ENCODE assay signal across 10 cellular contexts in the genomic region with DNA sequence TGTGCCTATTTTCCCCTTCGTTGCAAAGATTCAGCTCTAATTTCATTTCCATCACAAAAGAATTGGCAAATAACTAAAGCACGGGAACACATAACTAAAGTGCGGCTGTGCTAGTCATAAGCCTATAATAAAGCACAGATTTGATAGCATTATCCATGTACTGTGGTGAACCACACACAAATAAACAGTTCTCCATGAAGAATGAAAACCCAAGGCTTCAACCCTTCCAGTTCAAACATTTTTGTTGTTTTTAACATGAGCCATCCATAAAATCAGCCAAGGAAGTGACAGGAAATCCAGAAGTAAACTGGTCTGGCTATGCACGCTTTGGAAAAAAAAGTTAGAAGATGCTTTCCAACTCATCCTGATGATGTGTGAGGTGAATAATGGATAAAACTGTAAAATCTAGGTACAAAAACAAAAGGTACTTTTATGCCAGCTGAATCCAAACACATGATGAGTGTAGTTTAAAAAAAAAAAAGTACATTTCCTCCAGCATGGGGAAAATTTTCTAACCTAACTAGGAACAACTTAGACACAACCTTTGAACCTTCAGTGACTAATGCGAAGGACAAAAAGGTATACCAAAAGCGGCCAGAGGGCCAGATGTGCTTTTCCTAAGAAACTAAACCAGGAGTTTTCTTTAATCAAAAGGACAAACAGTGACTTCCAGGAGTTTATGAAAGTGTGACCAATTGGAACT. TPM values are rescaled to one million over a fixed set of nuclear protein-coding genes. Genes with fewer than 3 reads are reported as not detected.
DNase-seq lines count a peak whose midpoint lies in the region; ATAC-seq and TF ChIP-seq lines count a peak whose summit lies in the region.
"Had no signal": no experiment of that assay in that cellular context is flagged by ENCODE, and none has a peak within 500 bp of the region (broad histone marks: within the 10 kb centered on the region; RNA-seq: fewer than 3 reads in every experiment).

No MANE protein-coding gene starts in this region.

- peaks cover 0 to 100% (median 0%) of the 10 kb centered on the region in 11 experiments; a peak in 7 of 22 replicates for H4K20me1 ChIP-seq in BLaER1 treated with 17β-estradiol and CSF1 and Interleukin-3, amounts not matched to agents 10 nM and 100 nM
- H4K20me1 ChIP-seq in OCI-LY7 (ENCODE audit: insufficient read depth, low read length) = no peaks in the 10 kb centered on the region

- no peaks in the 10 kb centered on the region for H3K27me3 ChIP-seq in BLaER1 treated with 17β-estradiol and CSF1 and Interleukin-3, amounts not matched to agents 10 nM and 100 nM
- H3K27me3 ChIP-seq in esophagus squamous epithelium (no peaks in the 10 kb centered on the region), ovary (no peaks in the 10 kb centered on the region)

- H3K27ac ChIP-seq in BLaER1 treated with 17β-estradiol and CSF1 and Interleukin-3, amounts not matched to agents 10 nM and 100 nM = peak overlapping the region in 3 of 11 experiments; percentile 3 to 16 (median 7); a peak in 2 of 22 replicates
- peak overlapping the region; percentile 97 for H3K27ac ChIP-seq in OCI-LY7 (ENCODE audit: low read depth, low read length, poor library complexity, severe bottlenecking)
- peak overlapping the region; percentile 1 to 81 (median 67) for H3K27ac ChIP-seq in esophagus squamous epithelium
- peak overlapping the region; percentile 5 to 31 for H3K27ac ChIP-seq in ovary

- intact Hi-C loops in OCI-LY7 (cut with micrococcal nuclease; ENCODE audit: unreplicated experiment) (no loop called here), esophagus squamous epithelium (cut with DNase I) (no loop called here), ovary (cut with DNase I) (no loop called here)

- H3K4me2 ChIP-seq in BLaER1 treated with 17β-estradiol and CSF1 and Interleukin-3, amounts not matched to agents 10 nM and 100 nM = peak overlapping the region; percentile 70 to 99 (median 95); a peak in 21 of 22 replicates
- H3K4me2 ChIP-seq in OCI-LY7 (ENCODE audit: low read length) = peak overlapping the region; percentile 94

- POLR2A ChIA-PET in OCI-LY7 (lab: Charles Lee) = interaction anchor here (0.6 to 9.7 kb wide), 14 partner anchors 8 to 788 kb away, joined by 3 to 132 read pairs (median 4); partner anchors contain the start of gene ZNF608

- H3K9ac ChIP-seq in BLaER1 treated with 17β-estradiol and CSF1 and Interleukin-3, amounts not matched to agents 10 nM and 100 nM = peak overlapping the region in 3 of 11 experiments; percentile 11 to 86 (median 49); a peak in 5 of 22 replicates

- CTCF ChIA-PET in OCI-LY7 (lab: Charles Lee; ENCODE audit: unreplicated experiment) = no interaction called here

- WGBS in esophagus squamous epithelium, 2 donors = 40 to 69% methylated on average over 6 of the region's 6 CpGs
- WGBS in ovary, 3 donors = 45 to 55% (median 52%) methylated on average over 6 of the region's 6 CpGs

- H3K9me2 ChIP-seq in OCI-LY7 (ENCODE audit: insufficient read depth, low read length) = no peaks in the 10 kb centered on the region

- DNase-seq in OCI-LY7 (ENCODE audit: low spot score) (no peak), esophagus squamous epithelium (lab: John Stamatoyannopoulos, UW) (no peak), ovary (no peak), putamen (ENCODE audit: low spot score) (no peak), NCI-H187 treated with DMSO at 0.1 percent for 48 hours (lab: John Stamatoyannopoulos, UW) (no peak), T1000 (lab: John Stamatoyannopoulos, UW) (no peak)
- DNase-seq: DND-41, trophoblast cell had no signal

- no peak for ATAC-seq in HG03457 (IDR thresholded peaks at IDR 0.05; ENCODE audit: unreplicated experiment)

- no peak for TF ChIP-seq EP300 in ovary (IDR thresholded peaks at IDR 0.05)

- H3K79me2 ChIP-seq in OCI-LY7 (ENCODE audit: insufficient read depth, low read depth, low read length) = peaks cover 98% of the 10 kb centered on the region

- H3K4me3 ChIP-seq in BLaER1 treated with 17β-estradiol and CSF1 and Interleukin-3, amounts not matched to agents 10 nM and 100 nM = peak overlapping the region in 2 of 10 experiments; percentile 88 to 98; a peak in 3 of 20 replicates
- H3K4me3 ChIP-seq in OCI-LY7 (ENCODE audit: low read depth, low read length, poor library complexity, severe bottlenecking) = peak overlapping the region; percentile 85
- H3K4me3 ChIP-seq in esophagus squamous epithelium = peak overlapping the region in 1 of 4 donors; percentile 59
- H3K4me3 ChIP-seq in ovary = no peak overlapping the region

- BruUV-seq in OCI-LY7 (replicated peaks; lab: Mats Ljungman, UMichigan) = no TSS peak

- peaks cover 0 to 62% (median 0%) of the 10 kb centered on the region in 11 experiments; a peak in 6 of 22 replicates for H3K36me3 ChIP-seq in BLaER1 treated with 17β-estradiol and CSF1 and Interleukin-3, amounts not matched to agents 10 nM and 100 nM
- H3K36me3 ChIP-seq in OCI-LY7 (ENCODE audit: insufficient read depth, low read length) (no peaks in the 10 kb centered on the region), esophagus squamous epithelium (no peaks in the 10 kb centered on the region), ovary (no peaks in the 10 kb centered on the region)

- H2AFZ ChIP-seq in OCI-LY7 (ENCODE audit: low read length) = peak overlapping the region; percentile 82; the same call in 1 of the 2 replicates

- H3K4me1 ChIP-seq in BLaER1 treated with 17β-estradiol and CSF1 and Interleukin-3, amounts not matched to agents 10 nM and 100 nM = peaks cover 52 to 100% (median 85%) of the 10 kb centered on the region in 10 experiments
- H3K4me1 ChIP-seq in OCI-LY7 (ENCODE audit: insufficient read depth, low read length, poor library complexity, severe bottlenecking) (peaks cover 96% of the 10 kb centered on the region), esophagus squamous epithelium (peaks cover 5 to 96% (median 15%) of the 10 kb centered on the region in 3 donors), ovary (ENCODE audit: insufficient read depth) (no peaks in the 10 kb centered on the region)

- TF ChIP-seq CTCF in OCI-LY7 (conservative IDR thresholded peaks at IDR 0.05; ENCODE audit: low read length) (no peak), esophagus squamous epithelium (IDR thresholded peaks at IDR 0.05) (peak in 1 of 6 experiments; percentile 5), ovary (IDR thresholded peaks at IDR 0.05) (no peak)

- TF ChIP-seq POLR2A in esophagus squamous epithelium (IDR thresholded peaks at IDR 0.05) = no peak
- no peak for TF ChIP-seq POLR2A in ovary (IDR thresholded peaks at IDR 0.05)

- no peaks in the 10 kb centered on the region for H3K9me3 ChIP-seq in BLaER1 treated with 17β-estradiol and CSF1 and Interleukin-3, amounts not matched to agents 10 nM and 100 nM (replicated peaks in 1 of 11)
- H3K9me3 ChIP-seq in OCI-LY7 (ENCODE audit: low read length) (no peaks in the 10 kb centered on the region), esophagus squamous epithelium (no peaks in the 10 kb centered on the region), ovary (no peaks in the 10 kb centered on the region)

RNA-seq across cellular contexts. Expression of gene ZNF608, which starts 10.2 kb away (rescaled TPM):
- 22.6 and 25.7 TPM in 2 replicates for total RNA-seq in OCI-LY7 (2014; rRNA removed; shearing (Covaris generic))
- 58.8 and 61.4 TPM in 2 replicates for total RNA-seq in OCI-LY7 (2022)
- total RNA-seq in esophagus squamous epithelium = 10 to 100 TPM in 2 of 4 donors, 1 to 10 TPM in 2; 5.8 to 25.7 (median 10.4) TPM
- 10 to 100 TPM; 11.1 to 26.8 (median 15.5) TPM for total RNA-seq in ovary
- polyA plus RNA-seq in ovary = 10 to 100 TPM in 1 of 2 donors, 1 to 10 TPM in 1; 7.5 to 10.5 TPM
